17 cellular contexts compared by ENCODE assay signal in genomic region chr2:2320486-2321249, GRCh38. TPM values are rescaled to one million over a fixed set of nuclear protein-coding genes. Genes with fewer than 3 reads are reported as not detected.
"Had no signal": no experiment of that assay in that cellular context is flagged by ENCODE, and none has a peak within 500 bp of the region (broad histone marks: within the 10 kb centered on the region; RNA-seq: fewer than 3 reads in every experiment).

No MANE protein-coding gene starts in this region.

- H3K27me3 Mint-ChIP-seq: activated CD8-positive, alpha-beta memory T cell treated with anti-CD3 and anti-CD28 coated beads, Interleukin-2, amount 10 ng/mL, durations not matched to agents 7 days and 5 days had no signal

- DNase-seq: activated CD4-positive, alpha-beta T cell treated with anti-CD3 and anti-CD28 coated beads, Interleukin-2, amount 50 U/mL, for 48 hours; activated CD8-positive, alpha-beta memory T cell treated with anti-CD3 and anti-CD28 coated beads, Interleukin-2, amount 10 ng/mL, durations not matched to agents 7 days and 5 days; activated effector memory CD4-positive, alpha-beta T cell treated with Interleukin-2 at 50 U/mL for 16 hours; activated T-cell treated with anti-CD3 and anti-CD28 coated beads, Interleukin-2, amount 50 U/mL, for 24 hours; anterior cingulate cortex; effector CD4-positive, alpha-beta T cell; left lung; mucosa of descending colon; naive thymus-derived CD8-positive, alpha-beta T cell; nucleus accumbens; small intestine; tibial artery had no signal

- H3K36me3 Mint-ChIP-seq: activated CD8-positive, alpha-beta memory T cell treated with anti-CD3 and anti-CD28 coated beads, Interleukin-2, amount 10 ng/mL, durations not matched to agents 7 days and 5 days; activated naive CD8-positive, alpha-beta T cell had no signal

- H3K4me1 Mint-ChIP-seq: activated CD8-positive, alpha-beta memory T cell treated with anti-CD3 and anti-CD28 coated beads, Interleukin-2, amount 10 ng/mL, durations not matched to agents 7 days and 5 days; naive thymus-derived CD8-positive, alpha-beta T cell had no signal

- ATAC-seq: activated CD4-positive, CD25-positive, alpha-beta regulatory T cell treated with anti-CD3 and anti-CD28 coated beads, Interleukin-2, amount 50 U/mL, for 24 hours; activated CD8-positive, alpha-beta memory T cell treated with anti-CD3 and anti-CD28 coated beads, Interleukin-2, amount 10 ng/mL, durations not matched to agents 7 days and 5 days; gastroesophageal sphincter; left lung; mucosa of descending colon; naive thymus-derived CD8-positive, alpha-beta T cell had no signal

- H3K27ac Mint-ChIP-seq: activated CD8-positive, alpha-beta memory T cell treated with anti-CD3 and anti-CD28 coated beads, Interleukin-2, amount 10 ng/mL, durations not matched to agents 7 days and 5 days; activated naive CD8-positive, alpha-beta T cell; activated T-cell treated with anti-CD3 and anti-CD28 coated beads, Interleukin-2, amount 50 U/mL, for 24 hours; naive thymus-derived CD8-positive, alpha-beta T cell had no signal

- H3K9me3 Mint-ChIP-seq: activated T-cell treated with anti-CD3 and anti-CD28 coated beads, Interleukin-2, amount 50 U/mL, for 24 hours; naive thymus-derived CD8-positive, alpha-beta T cell had no signal

- H3K4me3 Mint-ChIP-seq: activated CD8-positive, alpha-beta memory T cell treated with anti-CD3 and anti-CD28 coated beads, Interleukin-2, amount 10 ng/mL, durations not matched to agents 7 days and 5 days; activated naive CD8-positive, alpha-beta T cell; activated T-cell treated with anti-CD3 and anti-CD28 coated beads, Interleukin-2, amount 50 U/mL, for 24 hours; naive thymus-derived CD8-positive, alpha-beta T cell had no signal

RNA-seq across cellular contexts. Expression of gene MYT1L, which starts 10.4 kb away (rescaled TPM):
- total RNA-seq: activated CD8-positive, alpha-beta memory T cell treated with anti-CD3 and anti-CD28 coated beads, Interleukin-2, amount 10 ng/mL, durations not matched to agents 7 days and 5 days; breast epithelium; left lung; right atrium auricular region had no signal
